In the genomic region with DNA sequence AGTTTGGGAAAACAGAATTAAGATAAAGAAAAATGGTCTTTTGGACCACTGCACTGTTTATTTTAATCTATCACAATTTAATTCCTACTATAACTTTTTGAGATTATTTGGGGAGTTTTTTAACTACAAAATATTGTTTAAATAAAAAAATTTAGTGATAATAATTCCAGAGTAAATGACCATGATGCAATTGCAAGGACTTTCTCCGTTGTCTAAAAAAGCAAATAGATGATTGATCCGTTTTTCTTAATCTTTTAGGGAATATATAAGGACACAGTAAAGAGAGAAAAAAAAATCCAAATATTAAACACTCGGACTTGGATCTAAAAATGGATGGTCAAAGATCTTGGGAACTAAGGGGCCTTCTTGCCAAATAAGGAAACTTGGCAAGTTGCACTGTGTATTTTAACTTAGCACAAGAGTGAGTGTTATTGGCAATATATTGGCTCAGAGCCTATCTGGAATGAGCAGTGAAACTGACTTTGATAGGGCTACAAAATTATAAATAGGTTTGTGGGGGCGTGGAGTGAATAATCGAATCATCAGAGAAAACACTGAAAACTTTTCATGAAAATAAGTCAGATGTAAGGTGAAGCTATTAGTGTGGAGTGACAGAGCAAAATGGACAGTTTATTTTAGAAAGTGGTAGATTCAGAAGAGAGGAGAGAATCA, we compare ENCODE assay signal across 9 cellular contexts.
DNase-seq lines count a peak whose midpoint lies in the region; ATAC-seq and TF ChIP-seq lines count a peak whose summit lies in the region.
"Had no signal": no experiment of that assay in that cellular context is flagged by ENCODE, and none has a peak within 500 bp of the region (broad histone marks: within the 10 kb centered on the region; RNA-seq: fewer than 3 reads in every experiment).

No MANE protein-coding gene starts in this region.

- H3K79me2 ChIP-seq in DND-41 (ENCODE audit: insufficient read depth, low read length) (peaks cover 63% of the 10 kb centered on the region), parathyroid adenoma (peaks cover 43% of the 10 kb centered on the region)

- H3K4me3 ChIP-seq in DND-41 (ENCODE audit: low read depth in 1 of 2, low read length in 2 of 2), result peak overlapping the region in 1 of 2 experiments; percentile 72; a peak in 1 of 4 replicates
- peak overlapping the region; percentile 94 for H3K4me3 ChIP-seq in duodenal mucosa (ENCODE audit: low read depth in 1 of 2, low read length in 2 of 2)
- H3K4me3 ChIP-seq in parathyroid adenoma (ENCODE audit: low read depth, low read length), result peak overlapping the region; percentile 65

- no peak overlapping the region; the same call in 1 of the 2 replicates for H3K9ac ChIP-seq in DND-41 (ENCODE audit: low read depth, low read length)
- peak overlapping the region in 1 of 2 donors; percentile 71 for H3K9ac ChIP-seq in duodenal mucosa (ENCODE audit: low read depth in 1 of 2, low read length in 2 of 2)
- no peak overlapping the region for H3K9ac ChIP-seq in parathyroid adenoma

- no peaks in the 10 kb centered on the region for H3K27me3 ChIP-seq in DND-41 (ENCODE audit: insufficient read depth, low read length, poor library complexity)
- H3K27me3 ChIP-seq in duodenal mucosa (ENCODE audit: control insufficient read depth in 1 of 2, insufficient read depth in 2 of 2, low read length in 2 of 2), result no peaks in the 10 kb centered on the region
- no peaks in the 10 kb centered on the region for H3K27me3 ChIP-seq in parathyroid adenoma (ENCODE audit: control insufficient read depth, insufficient read depth, low read length)

- H3K4me1 ChIP-seq in DND-41 (ENCODE audit: insufficient read depth, low read length), result peaks cover 27% of the 10 kb centered on the region
- H3K4me1 ChIP-seq in duodenal mucosa (ENCODE audit: control insufficient read depth in 1 of 2, insufficient read depth in 2 of 2, low read length in 2 of 2), result peaks cover 6 to 16% of the 10 kb centered on the region in 2 donors
- H3K4me1 ChIP-seq in parathyroid adenoma, result peaks cover 10% of the 10 kb centered on the region

- H2AFZ ChIP-seq in DND-41 (ENCODE audit: low read depth, low read length), result no peak overlapping the region
- peak overlapping the region; percentile 25 for H2AFZ ChIP-seq in parathyroid adenoma

- no peak overlapping the region for H3K27ac ChIP-seq in DND-41 (ENCODE audit: low read length)
- no peak overlapping the region for H3K27ac ChIP-seq in duodenal mucosa (ENCODE audit: low read depth, low read length)
- H3K27ac ChIP-seq in parathyroid adenoma, result peak overlapping the region; percentile 92

- ATAC-seq in DND-41 (ENCODE audit: insufficient read depth, low read depth) (no peak), GM18511 (IDR thresholded peaks at IDR 0.05; ENCODE audit: unreplicated experiment) (no peak)

- no peaks in the 10 kb centered on the region for H3K9me3 ChIP-seq in DND-41 (ENCODE audit: insufficient read depth, low read length, severe bottlenecking)
- no peaks in the 10 kb centered on the region for H3K9me3 ChIP-seq in duodenal mucosa (ENCODE audit: control insufficient read depth in 1 of 2, low read length in 2 of 2)
- H3K9me3 ChIP-seq in parathyroid adenoma (ENCODE audit: control insufficient read depth, low read length), result no peaks in the 10 kb centered on the region

- H3K4me2 ChIP-seq in DND-41 (ENCODE audit: insufficient read depth, low read length) (peak overlapping the region; percentile 84), parathyroid adenoma (ENCODE audit: low read length) (no peak overlapping the region)

- no peak for DNase-seq in DND-41
- DNase-seq in NCI-H446 treated with DMSO at 0.1 percent for 48 hours (lab: John Stamatoyannopoulos, UW), result peak; percentile 41
- no peak for DNase-seq in NCI-H1930 (lab: John Stamatoyannopoulos, UW)
- no peak for DNase-seq in SW480 (ENCODE audit: low spot score)
- DNase-seq in GM13977 (ENCODE audit: low spot score), result no peak
- DNase-seq: KG1 had no signal

- in situ Hi-C loops in GM13977 (cut with MboI; ENCODE audit: low pct_unique_long_range_greater_than_20kb, low sequenced_read_pairs, unreplicated experiment), result no loop called here

- H3K36me3 ChIP-seq in DND-41 (ENCODE audit: insufficient read depth, low read length), result no peaks in the 10 kb centered on the region
- no peaks in the 10 kb centered on the region for H3K36me3 ChIP-seq in duodenal mucosa (ENCODE audit: control insufficient read depth in 1 of 2, insufficient read depth in 2 of 2, low read length in 2 of 2)
- no peaks in the 10 kb centered on the region for H3K36me3 ChIP-seq in parathyroid adenoma (ENCODE audit: control insufficient read depth, insufficient read depth, low read length)

- peaks cover 31% of the 10 kb centered on the region; the same call in 1 of the 2 replicates for H4K20me1 ChIP-seq in DND-41 (ENCODE audit: insufficient read depth, low read length)

- TF ChIP-seq CTCF in DND-41 (IDR thresholded peaks at IDR 0.05; ENCODE audit: borderline replicate concordance, extremely low read depth, low read length, poor library complexity, severe bottlenecking) (no peak), parathyroid adenoma (IDR thresholded peaks at IDR 0.05) (no peak), GM13977 (IDR thresholded peaks at IDR 0.05; ENCODE audit: extremely low read depth, insufficient read depth, missing control alignments) (no peak)
